In genomic region chr12:53327435-53328042, GRCh38 we compare ENCODE assay signal across 10 cellular contexts. TPM values are rescaled to one million over a fixed set of nuclear protein-coding genes. Genes with fewer than 3 reads are reported as not detected.
DNase-seq lines count a peak whose midpoint lies in the region; ATAC-seq and TF ChIP-seq lines count a peak whose summit lies in the region.
"Had no signal": no experiment of that assay in that cellular context is flagged by ENCODE, and none has a peak within 500 bp of the region (broad histone marks: within the 10 kb centered on the region; RNA-seq: fewer than 3 reads in every experiment).

No MANE protein-coding gene starts in this region.

- H3K27ac ChIP-seq in cingulate gyrus (ENCODE audit: low read depth, low read length) = peak overlapping the region; percentile 67
- H3K27ac ChIP-seq: thyroid gland had no signal

- TF ChIP-seq CTCF in nephron progenitor cell (IDR thresholded peaks at IDR 0.05) = no peak

- peak; percentile 34 for DNase-seq in EH (ENCODE audit: low read depth)
- DNase-seq in M059J (ENCODE audit: low read depth) = peak; percentile 30
- no peak for DNase-seq in nephron progenitor cell
- DNase-seq in mesenteric fat pad (ENCODE audit: low spot score) = no peak
- DNase-seq in LoVo (ENCODE audit: low spot score) = no peak
- no peak for DNase-seq in NCI-H1092 treated with DMSO at 0.1 percent for 48 hours (lab: John Stamatoyannopoulos, UW)
- DNase-seq: T-helper 9 cell, thyroid gland had no signal

- peak overlapping the region; percentile 84 for H3K4me3 Mint-ChIP-seq in nephron progenitor cell

- H3K36me3 Mint-ChIP-seq in nephron progenitor cell (ENCODE audit: low read depth) = no peaks in the 10 kb centered on the region

- H3K4me1 Mint-ChIP-seq in nephron progenitor cell = peaks cover 55% of the 10 kb centered on the region

- no peaks in the 10 kb centered on the region for H3K9me3 Mint-ChIP-seq in nephron progenitor cell

- H3K27me3 Mint-ChIP-seq in nephron progenitor cell (ENCODE audit: low read depth, poor library complexity) = peaks cover 9% of the 10 kb centered on the region

- peak overlapping the region; percentile 27 for H3K27ac Mint-ChIP-seq in nephron progenitor cell

- no peak for ATAC-seq in HG03520 (IDR thresholded peaks at IDR 0.05; ENCODE audit: unreplicated experiment)

RNA-seq across cellular contexts. Expression of gene AAAS, which starts 6.1 kb away (rescaled TPM):
- total RNA-seq in M059J (2014; rRNA removed; shearing (Covaris generic)) = 34.7 and 51.6 TPM in 2 replicates
- total RNA-seq in mesenteric fat pad = 36.4 TPM

RNA-seq across cellular contexts. Expression of gene SP7, which starts 8.6 kb away (rescaled TPM):
- total RNA-seq in M059J (2014; rRNA removed; shearing (Covaris generic)) = not detected in 2 replicates
- not detected for total RNA-seq in mesenteric fat pad
- total RNA-seq: thyroid gland had no signal

RNA-seq across cellular contexts. Expression of gene MYG1, which starts 28.0 kb away (rescaled TPM):
- total RNA-seq in M059J (2014; rRNA removed; shearing (Covaris generic)) = 43.6 and 53.1 TPM in 2 replicates
- 41.4 TPM for total RNA-seq in mesenteric fat pad

RNA-seq across cellular contexts. Expression of gene PFDN5, which starts 32.2 kb away (rescaled TPM):
- 404 and 498 TPM in 2 replicates for total RNA-seq in M059J (2014; rRNA removed; shearing (Covaris generic))
- 371 TPM for total RNA-seq in mesenteric fat pad

RNA-seq across cellular contexts. Expression of gene SP1, which starts 52.4 kb away (rescaled TPM):
- 26.2 and 41.5 TPM in 2 replicates for total RNA-seq in M059J (2014; rRNA removed; shearing (Covaris generic))
- total RNA-seq in mesenteric fat pad = 60.5 TPM

Comparison
In these comparisons a context has a peak if more than half of its experiments do, and no peak if none do; other contexts are left out.
1. DNase-seq: peak in EH (single experiment) and M059J (single experiment); none in nephron progenitor cell (single experiment), mesenteric fat pad (single experiment), LoVo (single experiment) and NCI-H1092 treated with DMSO at 0.1 percent for 48 hours (single experiment).